In the genomic region with DNA sequence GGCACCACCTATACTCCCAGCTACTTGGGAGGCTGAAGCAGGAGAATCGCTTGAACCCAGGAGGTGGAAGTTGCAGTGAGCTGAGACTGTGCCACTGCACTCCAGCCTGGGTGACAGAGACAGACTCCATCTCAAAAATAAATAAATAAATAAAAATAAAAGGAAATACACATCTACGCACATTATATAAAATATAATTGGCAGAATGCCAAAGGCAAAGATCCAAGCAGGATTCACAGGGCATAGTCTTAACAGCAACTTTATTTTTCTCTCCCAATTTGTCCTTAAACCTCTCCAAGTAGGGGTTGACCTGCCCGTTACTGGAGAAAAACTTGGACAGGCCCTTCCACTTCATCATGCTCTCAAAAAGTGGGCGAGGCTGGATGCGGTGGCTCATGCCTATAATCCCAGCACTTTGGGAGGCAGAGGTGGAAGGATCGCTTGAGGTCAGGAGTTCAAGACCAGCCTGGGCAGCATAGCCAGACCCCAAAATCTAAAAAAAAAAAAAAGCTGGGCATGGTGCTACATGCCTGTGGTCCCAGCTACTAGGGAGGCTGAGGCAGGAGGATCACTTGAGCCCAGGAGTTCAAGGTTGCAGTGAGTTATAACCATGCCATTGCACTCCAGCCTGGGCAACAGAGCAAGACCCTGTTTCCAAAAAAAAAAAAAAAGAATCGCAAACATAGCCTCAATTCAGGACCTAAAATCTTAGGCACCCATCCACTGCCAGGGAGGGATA, we compare ENCODE assay signal across 6 cellular contexts. TPM values are rescaled to one million over a fixed set of nuclear protein-coding genes. Genes with fewer than 3 reads are reported as not detected.
A peak's percentile ranks its signal among the peaks of the same experiment; 100 is the strongest.
DNase-seq lines count a peak whose midpoint lies in the region; ATAC-seq, FAIRE-seq and TF ChIP-seq lines count a peak whose summit lies in the region.
"Not testable (repeated sequence)": the region's sequence is repeated elsewhere in the genome, so short reads cannot be mapped to it uniquely, and the experiment has no call there.
"Had no signal": no experiment of that assay in that cellular context is flagged by ENCODE, and none has a peak within 500 bp of the region (broad histone marks: within the 10 kb centered on the region; RNA-seq: fewer than 3 reads in every experiment).

No MANE protein-coding gene starts in this region.

- not testable (repeated sequence) for H3K9ac ChIP-seq in K562 (ENCODE audit: insufficient read depth in 1 of 2, low read depth in 2 of 2, low read length in 2 of 2)

- H3K27ac ChIP-seq in HEK293 (ENCODE audit: extremely low read depth, low read depth, low read length); K562 (ENCODE audit: extremely low read depth, low read depth, low read length); osteoblast (ENCODE audit: low read depth, low read length): not testable (repeated sequence)

- not testable (repeated sequence) for TF ChIP-seq EP300 in K562 (IDR thresholded peaks at IDR 0.05; ENCODE audit: low read length)

- CTCF ChIA-PET in HEK293 (lab: Yijun Ruan, JAX); K562 (lab: Yijun Ruan, JAX; ENCODE audit: low intra/inter-chr PET ratio): not testable (repeated sequence)

- H3K9me3 ChIP-seq in HEK293 (ENCODE audit: control insufficient read depth, insufficient read depth, low read depth, low read length); K562 (replicated peaks; ENCODE audit: control insufficient read depth, insufficient read depth, low read depth, low read length); osteoblast (ENCODE audit: low read depth, low read length): not testable (repeated sequence)

- FAIRE-seq in K562 (lab: Jason Lieb, UNC), result not testable (repeated sequence)

- H3K4me2 ChIP-seq in K562 (ENCODE audit: insufficient read depth, low read length); osteoblast (ENCODE audit: insufficient read depth, low read length): not testable (repeated sequence)

- not testable (repeated sequence) for TF ChIP-seq CTCF in HEK293 (tag by site-specific recombination; IDR thresholded peaks at IDR 0.05); K562 (IDR thresholded peaks at IDR 0.05 in 2 of 3, conservative IDR thresholded peaks at IDR 0.05 in 1 of 3; ENCODE audit: insufficient read depth in 2 of 3, low read depth in 1 of 3, low read length in 3 of 3); osteoblast (IDR thresholded peaks at IDR 0.05; ENCODE audit: extremely low read depth, low read depth, low read length)

- 23% methylated on average over 4 of the region's 7 CpGs for WGBS in K562 (ENCODE audit: insufficient coverage, low coverage, missing lambda C conversion rate)

- not testable (repeated sequence) for H3K27me3 ChIP-seq in K562 (ENCODE audit: control insufficient read depth in 2 of 2, insufficient read depth in 2 of 2, low read length in 2 of 2); osteoblast (ENCODE audit: insufficient read depth, low read length)

- POLR2A ChIA-PET in HEK293 (lab: Yijun Ruan, JAX), result not testable (repeated sequence)
- POLR2A ChIA-PET in K562 (lab: Yijun Ruan, JAX), result interaction anchor here (0.7 kb wide), 1 partner anchor 1188 kb away, joined by 3 read pairs; no protein-coding TSS in a partner anchor

- DNase-seq in K562 (ENCODE audit: extremely low read depth in 1 of 4, low spot score in 3 of 4), result not testable (repeated sequence)
- peak; percentile 45 for DNase-seq in Right ventricle myocardium inferior (ENCODE audit: missing footprints)
- peak; percentile 43 for DNase-seq in osteoblast (ENCODE audit: insufficient read length, low spot score, missing footprints)

- H2AFZ ChIP-seq in K562 (ENCODE audit: low read depth, low read length); osteoblast (ENCODE audit: low read length): not testable (repeated sequence)

- in situ Hi-C loops in K562 (cut with MboI), result loop anchor here (25.0 kb wide), 1 partner anchor 623 kb away; no protein-coding TSS in a partner anchor

- ATAC-seq in K562, Right ventricle myocardium inferior: not testable (repeated sequence)

- not testable (repeated sequence) for H3K36me3 ChIP-seq in HEK293 (ENCODE audit: control insufficient read depth in 2 of 2, insufficient read depth in 1 of 2, low read length in 2 of 2); K562 (ENCODE audit: control insufficient read depth, insufficient read depth, low read length); osteoblast (ENCODE audit: insufficient read depth, low read length)

- not testable (repeated sequence) for TF ChIP-seq RAD21 in K562 (CRISPR knock-in tag; conservative IDR thresholded peaks at IDR 0.05 in 1 of 2, IDR thresholded peaks at IDR 0.05 in 1 of 2)

- H3K4me3 ChIP-seq in HEK293 (ENCODE audit: low read depth, low read length); K562; osteoblast (ENCODE audit: insufficient read depth, low read length): not testable (repeated sequence)

- not testable (repeated sequence) for H3K79me2 ChIP-seq in K562 (ENCODE audit: control insufficient read depth, insufficient read depth, low read length); osteoblast (ENCODE audit: insufficient read depth, low read length)

- BruUV-seq in K562 (replicated peaks; lab: Mats Ljungman, UMichigan), result not testable (repeated sequence)

- not testable (repeated sequence) for H3K9me1 ChIP-seq in K562 (ENCODE audit: control insufficient read depth, insufficient read depth, low read length)

- not testable (repeated sequence) for H4K20me1 ChIP-seq in K562 (replicated peaks; ENCODE audit: control insufficient read depth, insufficient read depth, low read length); osteoblast (ENCODE audit: insufficient read depth, low read length)

- H3K4me1 ChIP-seq in HEK293 (ENCODE audit: control insufficient read depth, insufficient read depth, low read length); K562 (replicated peaks in 1 of 2; ENCODE audit: control insufficient read depth in 2 of 2, insufficient read depth in 2 of 2, low read length in 2 of 2); osteoblast (ENCODE audit: insufficient read depth, low read length): not testable (repeated sequence)

- intact Hi-C loops in K562 (cut with micrococcal nuclease), result not testable (repeated sequence)
- intact Hi-C loops in Right ventricle myocardium inferior (cut with DNase I), result loop anchor here (5.0 kb wide), 1 partner anchor 133 kb away; no protein-coding TSS in a partner anchor

- TF ChIP-seq POLR2A in K562 (conservative IDR thresholded peaks at IDR 0.05), result not testable (repeated sequence)

TF ChIP-seq in HEK293, 187 proteins besides CTCF, POLR2A, EP300 and RAD21:
- TF ChIP-seq ZNF121 (tag by site-specific recombination; IDR thresholded peaks at IDR 0.05), result 0 out of 2 replicates have a peak, but pooled peaks have one; percentile 22

TF ChIP-seq in K562, 482 proteins besides CTCF, POLR2A, EP300 and RAD21:
- peak; percentile 83 for TF ChIP-seq NFIX (CRISPR knock-in tag; IDR thresholded peaks at IDR 0.05; ENCODE audit: low read depth)
- TF ChIP-seq ZNF121 (CRISPR knock-in tag; conservative IDR thresholded peaks at IDR 0.05), result peak; percentile 96
- peak; percentile 89 for TF ChIP-seq NFIC (IDR thresholded peaks at IDR 0.05)
- 0 out of 2 replicates have a peak, but pooled peaks have one; percentile 27 for TF ChIP-seq BCOR (IDR thresholded peaks at IDR 0.05)

RNA-seq across cellular contexts. Expression of gene GTF2IRD1, which starts 38.9 kb away (rescaled TPM):
- total RNA-seq in K562 (2011; cell fraction: chromatin; rRNA removed; ENCODE audit: low replicate concordance), result 23.2 and 65.0 TPM in 2 replicates
- total RNA-seq in K562 (2011; cell fraction: nucleolus; rRNA removed), result 30.5 and 35.3 TPM in 2 replicates
- 22.2 and 23.5 TPM in 2 replicates for total RNA-seq in K562 (2011; cell fraction: nucleoplasm; rRNA removed)
- total RNA-seq in K562 (2014; rRNA removed), result 9.2 and 12.4 TPM in 2 replicates
- total RNA-seq in K562 (2014; rRNA removed; fragmentation: Illumina TruSeq; extraction: Trizol), result 10.8 and 14.0 TPM in 2 replicates
- total RNA-seq in K562 (2015; rRNA removed; fragmentation: Illumina TruSeq; extraction: Trizol), result 13.4 and 15.1 TPM in 2 replicates
- 30.2 and 32.1 TPM in 2 replicates for total RNA-seq in K562 (2021)
- polyA plus RNA-seq in K562 (2011; rRNA removed), result 12.8 and 17.6 TPM in 2 replicates
- polyA plus RNA-seq in K562 (2011; cell fraction: cytosol; rRNA removed), result 9.3 and 13.0 TPM in 2 replicates
- polyA plus RNA-seq in K562 (2011; cell fraction: nucleus; rRNA removed), result 15.6 and 24.1 TPM in 2 replicates
- polyA plus RNA-seq in K562 (2012), result 19.1 and 31.6 TPM in 2 replicates
- polyA plus RNA-seq in K562 (2014; fragmentation: Illumina TruSeq; extraction: Trizol), result 23.8 and 24.5 TPM in 2 replicates
- 1 to 10 TPM; 9.1 to 10.0 TPM for polyA plus RNA-seq in K562 (2014; fragmentation: Nextera tagmentation; extraction: Ambion mirVana)
- polyA plus RNA-seq in K562 (2014; rRNA removed), result 17.0 and 20.8 TPM in 2 replicates
- 9.2 and 9.7 TPM in 2 replicates for polyA minus RNA-seq in K562 (2011; rRNA and poly(A)+ RNA removed)
- 21.2 and 21.5 TPM in 2 replicates for polyA minus RNA-seq in K562 (2011; cell fraction: cytosol; rRNA and poly(A)+ RNA removed)
- polyA minus RNA-seq in K562 (2011; cell fraction: nucleus; rRNA and poly(A)+ RNA removed), result 11.3 and 12.9 TPM in 2 replicates
- 19.1 TPM for total RNA-seq in Right ventricle myocardium inferior
- total RNA-seq in osteoblast, result 15.9 and 18.6 TPM in 2 replicates
- polyA plus RNA-seq: CD14-positive monocyte; CD8-positive, alpha-beta memory T cell had no signal
